Comparison of ENCODE assay signal across 29 cellular contexts in genomic region chr16:47944589-47944988, GRCh38.
"Had no signal": no experiment of that assay in that cellular context is flagged by ENCODE, and none has a peak within 500 bp of the region (broad histone marks: within the 10 kb centered on the region; RNA-seq: fewer than 3 reads in every experiment).

No MANE protein-coding gene starts in this region.

- H3K9ac ChIP-seq: neural progenitor cell, parathyroid adenoma had no signal

- H3K36me3 ChIP-seq: neural progenitor cell, neutrophil, ovary, right lobe of liver, sigmoid colon, stomach, thoracic aorta, thyroid gland, tibial nerve, upper lobe of left lung, vagina had no signal

- DNase-seq: natural killer cell; nucleus accumbens; ovary; posterior cingulate gyrus; psoas muscle; right cardiac atrium; right lobe of liver; sigmoid colon; small intestine; stimulated activated CD4-positive, alpha-beta T cell treated with anti-CD3 and anti-CD28 coated beads, Interleukin-15, amount 100 ng/mL, for 24 hours; stimulated activated CD4-positive, alpha-beta T cell treated with anti-CD3 and anti-CD28 coated beads, Interleukin-2, amount 100 ng/mL, for 24 hours; stimulated activated CD4-positive, alpha-beta T cell treated with anti-CD3 and anti-CD28 coated beads, Interleukin-2, amount 100 ng/mL, for 48 hours; stimulated activated CD4-positive, alpha-beta T cell treated with anti-CD3 and anti-CD28 coated beads, Interleukin-4, amount 100 ng/mL, for 24 hours; stimulated activated naive B cell treated with anti-CD40 and anti-IgM and Interleukin-4, amounts not matched to agents 10 μg/mL and 1 μg/mL and 100 μg/mL, for 72 hours; stimulated activated naive CD4-positive, alpha-beta T cell treated with Interleukin-2 at 50 U/mL for 16 hours; stomach; thyroid gland; trophoblast cell had no signal

- H3K36me3 Mint-ChIP-seq: natural killer cell; neural progenitor cell; stimulated activated effector memory CD8-positive, alpha-beta T cell treated with anti-CD3 and anti-CD28 coated beads, Interleukin-12 subunit alpha, Interleukin-12 subunit beta, amount 100 ng/mL, for 72 hours; stimulated activated naive B cell treated with anti-CD40 and anti-IgM and Interleukin-4, amounts not matched to agents 10 μg/mL and 1 μg/mL and 100 μg/mL, for 72 hours had no signal

- H3K9me3 ChIP-seq: neutrophil, ovary, psoas muscle, right lobe of liver, sigmoid colon, stomach, thoracic aorta, thyroid gland, upper lobe of left lung, vagina had no signal

- H3K79me2 ChIP-seq: parathyroid adenoma had no signal

- H3K27me3 Mint-ChIP-seq: stimulated activated naive CD8-positive, alpha-beta T cell treated with anti-CD3 and anti-CD28 coated beads, Interleukin-15, Interleukin-2, amounts not matched to agents 100 ng/mL and 50 ng/mL, for 24 hours had no signal

- H3K4me3 Mint-ChIP-seq: natural killer cell; nephron; neural progenitor cell; stimulated activated effector memory CD8-positive, alpha-beta T cell treated with anti-CD3 and anti-CD28 coated beads, Interleukin-12 subunit alpha, Interleukin-12 subunit beta, amount 100 ng/mL, for 72 hours; stimulated activated naive B cell treated with anti-CD40 and anti-IgM and Interleukin-4, amounts not matched to agents 10 μg/mL and 1 μg/mL and 100 μg/mL, for 72 hours; stimulated activated naive CD8-positive, alpha-beta T cell treated with anti-CD3 and anti-CD28 coated beads, Interleukin-15, Interleukin-2, amounts not matched to agents 100 ng/mL and 50 ng/mL, for 24 hours had no signal

- H3K9me3 Mint-ChIP-seq: nephron; stimulated activated naive CD8-positive, alpha-beta T cell treated with anti-CD3 and anti-CD28 coated beads, Interleukin-15, Interleukin-2, amounts not matched to agents 100 ng/mL and 50 ng/mL, for 24 hours had no signal

- ATAC-seq: natural killer cell; psoas muscle; right cardiac atrium; stimulated activated effector memory CD8-positive, alpha-beta T cell treated with anti-CD3 and anti-CD28 coated beads, Interleukin-12 subunit alpha, Interleukin-12 subunit beta, amount 100 ng/mL, for 72 hours; stimulated activated naive B cell treated with anti-CD40 and anti-IgM and Interleukin-4, amounts not matched to agents 10 μg/mL and 1 μg/mL and 100 μg/mL, for 72 hours had no signal

- H3K4me2 ChIP-seq: neural progenitor cell had no signal

- H3K27ac ChIP-seq: neural progenitor cell, neutrophil, ovary, parathyroid adenoma, psoas muscle, right lobe of liver, sigmoid colon, stomach, thoracic aorta, thyroid gland, tibial nerve, upper lobe of left lung, vagina had no signal

- H3K27me3 ChIP-seq: neural progenitor cell, neutrophil, ovary, right lobe of liver, sigmoid colon, stomach, thyroid gland, tibial nerve, upper lobe of left lung, vagina had no signal

- H2AFZ ChIP-seq: neural progenitor cell, parathyroid adenoma had no signal

- H3K4me3 ChIP-seq: neural progenitor cell, ovary, psoas muscle, right lobe of liver, sigmoid colon, stomach, thoracic aorta, thyroid gland, tibial nerve, upper lobe of left lung, vagina had no signal

- H3K4me1 Mint-ChIP-seq: natural killer cell; nephron; stimulated activated effector memory CD8-positive, alpha-beta T cell treated with anti-CD3 and anti-CD28 coated beads, Interleukin-12 subunit alpha, Interleukin-12 subunit beta, amount 100 ng/mL, for 72 hours; stimulated activated naive B cell treated with anti-CD40 and anti-IgM and Interleukin-4, amounts not matched to agents 10 μg/mL and 1 μg/mL and 100 μg/mL, for 72 hours had no signal

- H3K27ac Mint-ChIP-seq: natural killer cell; nephron; neural progenitor cell; progenitor cell of endocrine pancreas; stimulated activated effector memory CD8-positive, alpha-beta T cell treated with anti-CD3 and anti-CD28 coated beads, Interleukin-12 subunit alpha, Interleukin-12 subunit beta, amount 100 ng/mL, for 72 hours; stimulated activated naive B cell treated with anti-CD40 and anti-IgM and Interleukin-4, amounts not matched to agents 10 μg/mL and 1 μg/mL and 100 μg/mL, for 72 hours; stimulated activated naive CD8-positive, alpha-beta T cell treated with anti-CD3 and anti-CD28 coated beads, Interleukin-15, Interleukin-2, amounts not matched to agents 100 ng/mL and 50 ng/mL, for 24 hours had no signal

- H3K4me1 ChIP-seq: neural progenitor cell, parathyroid adenoma, psoas muscle, right lobe of liver, sigmoid colon, stomach, thyroid gland, tibial nerve, upper lobe of left lung, vagina had no signal
